ENCODE assay signal across 33 cellular contexts in the genomic region with DNA sequence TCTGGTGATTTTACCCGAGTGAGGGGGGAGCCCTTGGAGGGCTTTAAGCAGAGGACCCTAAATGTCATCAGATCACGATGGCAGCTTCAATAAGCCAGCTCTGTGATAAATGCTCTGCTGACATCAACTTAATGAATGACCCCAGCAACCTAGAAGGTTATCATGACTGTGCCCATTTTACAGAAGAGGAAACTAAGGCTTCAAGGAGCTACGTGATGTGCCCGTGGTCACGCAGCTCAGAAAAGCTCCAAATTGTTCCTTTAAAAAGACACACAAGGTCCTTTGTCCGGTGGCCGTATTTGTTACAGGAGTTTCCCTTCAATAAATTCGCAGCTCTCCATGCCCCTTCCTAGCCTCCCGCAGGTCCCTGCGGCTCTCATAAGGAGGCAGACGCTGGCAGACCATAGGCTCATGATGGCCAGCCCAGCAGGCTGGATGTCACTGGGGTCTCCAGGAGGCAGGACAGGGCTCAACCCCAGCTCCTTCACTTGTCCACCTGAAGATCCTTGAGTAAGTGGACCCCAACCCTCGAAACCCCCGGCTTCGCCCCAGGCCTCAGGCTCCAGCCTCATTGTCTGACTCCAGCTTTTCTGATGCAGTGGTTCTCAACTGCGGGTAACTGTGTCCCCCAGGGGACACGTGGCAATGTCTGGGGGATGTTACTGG.
"Had no signal": no experiment of that assay in that cellular context is flagged by ENCODE, and none has a peak within 500 bp of the region (broad histone marks: within the 10 kb centered on the region; RNA-seq: fewer than 3 reads in every experiment).

No MANE protein-coding gene starts in this region.

- DNase-seq: activated CD4-positive, alpha-beta memory T cell treated with anti-CD3 and anti-CD28 coated beads for 36 hours; activated CD4-positive, alpha-beta T cell treated with anti-CD3 and anti-CD28 coated beads for 36 hours; activated CD4-positive, alpha-beta T cell treated with anti-CD3 and anti-CD28 coated beads, Interleukin-2, amount 50 U/mL, for 1 hour; activated CD8-positive, alpha-beta memory T cell treated with anti-CD3 and anti-CD28 coated beads, Interleukin-2, amount 50 U/mL, for 4 hours; activated gamma-delta T cell treated with Interleukin-2 at 50 U/mL for 16 hours; activated naive CD4-positive, alpha-beta T cell treated with anti-CD3 and anti-CD28 coated beads for 36 hours; activated T-cell treated with anti-CD3 and anti-CD28 coated beads for 4 hours; activated T-cell treated with anti-CD3 and anti-CD28 coated beads, Interleukin-2, amount 50 U/mL, for 4 hours; adrenal gland; body of pancreas; Kasumi-1; KG1; MG63; NCI-H1048; NCI-H1105 treated with DMSO at 0.1 percent for 48 hours; NCI-H1436; NCI-H1694; NCI-H1930; NCI-H2081 treated with DMSO at 0.1 percent for 48 hours; NCI-H226; NCI-H446 treated with DMSO at 0.1 percent for 48 hours; NCI-H524; NCI-H69; NCI-H82; PC-9; SHP77; SJCRH30 had no signal

- H3K9me3 ChIP-seq: adrenal gland, body of pancreas, breast epithelium had no signal

- H3K36me3 ChIP-seq: adrenal gland, breast epithelium, MG63, SJCRH30 had no signal

- FAIRE-seq: astrocyte, RCC 7860, TTC549 had no signal

- H3K27ac ChIP-seq: adrenal gland, body of pancreas, breast epithelium, PC-9, SJCRH30, SK-N-MC had no signal

- H3K4me1 ChIP-seq: adrenal gland, body of pancreas, breast epithelium had no signal

- H2AFZ ChIP-seq: PC-9 had no signal

- H3K27me3 ChIP-seq: adrenal gland, body of pancreas, breast epithelium, MG63, SJCRH30 had no signal

- ATAC-seq: activated CD4-positive, alpha-beta T cell treated with anti-CD3 and anti-CD28 coated beads for 36 hours; activated naive CD4-positive, alpha-beta T cell treated with anti-CD3 and anti-CD28 coated beads, Interleukin-2, amount 50 U/mL, for 72 hours; activated T-cell treated with anti-CD3 and anti-CD28 coated beads, Interleukin-2, amount 50 U/mL, for 4 hours; body of pancreas had no signal

- H3K4me2 ChIP-seq: PC-9 had no signal

- H3K4me3 ChIP-seq: adrenal gland, body of pancreas, breast epithelium, MG63, PC-9, SJCRH30, SK-N-MC had no signal
